10 cellular contexts compared by ENCODE assay signal in the genomic region with DNA sequence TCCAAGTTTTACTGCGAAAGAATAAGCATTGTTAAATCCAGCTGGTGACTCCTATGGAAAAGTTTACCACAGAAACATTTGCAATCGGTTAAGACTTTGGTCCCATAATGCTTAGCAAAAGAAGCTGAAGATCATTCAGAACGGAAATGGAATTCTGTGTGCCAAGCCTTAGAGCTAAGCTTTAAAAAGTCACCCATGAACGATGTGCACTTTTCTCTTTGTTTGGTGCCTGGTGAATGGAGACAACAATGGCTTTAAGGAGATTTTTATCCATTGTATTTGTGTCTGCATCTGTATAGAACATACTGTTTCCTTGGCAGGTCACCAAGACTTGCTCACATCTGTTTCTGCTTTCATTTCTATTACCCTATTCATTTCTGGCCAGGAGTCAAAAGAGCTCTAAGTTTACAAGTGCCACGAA. TPM values are rescaled to one million over a fixed set of nuclear protein-coding genes. Genes with fewer than 3 reads are reported as not detected.
DNase-seq lines count a peak whose midpoint lies in the region; ATAC-seq and TF ChIP-seq lines count a peak whose summit lies in the region.
"Had no signal": no experiment of that assay in that cellular context is flagged by ENCODE, and none has a peak within 500 bp of the region (broad histone marks: within the 10 kb centered on the region; RNA-seq: fewer than 3 reads in every experiment).

No MANE protein-coding gene starts in this region.

- intact Hi-C loops in left ventricle myocardium superior (cut with micrococcal nuclease), result no loop called here
- intact Hi-C loops in naive thymus-derived CD4-positive, alpha-beta T cell (cut with micrococcal nuclease), result no loop called here

- H3K4me3 Mint-ChIP-seq in naive thymus-derived CD4-positive, alpha-beta T cell, result no peak overlapping the region
- H3K4me3 Mint-ChIP-seq: activated CD4-positive, alpha-beta T cell treated with anti-CD3 and anti-CD28 coated beads for 36 hours had no signal

- H3K4me3 ChIP-seq in HEK293 (ENCODE audit: low read depth, low read length) (no peak overlapping the region), subcutaneous abdominal adipose tissue (ENCODE audit: low read depth in 1 of 5, low read length in 5 of 5) (peak overlapping the region; percentile 39 to 54 (median 52))
- no peak overlapping the region for H3K4me3 ChIP-seq in naive thymus-derived CD4-positive, alpha-beta T cell (ENCODE audit: low read length)

- H3K27ac ChIP-seq in HEK293 (ENCODE audit: extremely low read depth, low read depth, low read length), result no peak overlapping the region
- H3K27ac ChIP-seq in subcutaneous abdominal adipose tissue (ENCODE audit: low read depth, low read length), result no peak overlapping the region
- H3K27ac ChIP-seq in naive thymus-derived CD4-positive, alpha-beta T cell (ENCODE audit: low read depth, low read length), result no peak overlapping the region

- H3K36me3 ChIP-seq in HEK293 (ENCODE audit: control insufficient read depth in 2 of 2, insufficient read depth in 1 of 2, low read length in 2 of 2) (no peaks in the 10 kb centered on the region), subcutaneous abdominal adipose tissue (ENCODE audit: control insufficient read depth in 5 of 5, insufficient read depth in 5 of 5, low read length in 5 of 5) (no peaks in the 10 kb centered on the region)
- H3K36me3 ChIP-seq in naive thymus-derived CD4-positive, alpha-beta T cell (ENCODE audit: control insufficient read depth in 2 of 3, insufficient read depth in 3 of 3, low read length in 3 of 3), result no peaks in the 10 kb centered on the region

- DNase-seq in amniotic epithelial cell (ENCODE audit: low read depth) (peak; percentile 80), left ventricle myocardium superior (no peak)
- DNase-seq in naive thymus-derived CD4-positive, alpha-beta T cell, result no peak
- no peak for DNase-seq in activated CD4-positive, alpha-beta T cell treated with anti-CD3 and anti-CD28 coated beads, Interleukin-2, amount 50 U/mL, for 4 hours
- DNase-seq: activated CD4-positive, alpha-beta T cell treated with anti-CD3 and anti-CD28 coated beads for 36 hours; NCI-H2081 had no signal

- H3K4me1 ChIP-seq in HEK293 (ENCODE audit: control insufficient read depth, insufficient read depth, low read length), result 0 out of 2 replicates have a peak, but pooled peaks cover 3% of the 10 kb centered on the region
- H3K4me1 ChIP-seq in subcutaneous abdominal adipose tissue (ENCODE audit: control insufficient read depth in 5 of 5, insufficient read depth in 5 of 5, low read length in 5 of 5), result peaks cover 0 to 10% (median 9%) of the 10 kb centered on the region in 5 donors
- no peaks in the 10 kb centered on the region for H3K4me1 ChIP-seq in naive thymus-derived CD4-positive, alpha-beta T cell (ENCODE audit: control insufficient read depth in 2 of 2, insufficient read depth in 2 of 2, low read length in 2 of 2)

- TF ChIP-seq CTCF in HEK293 (tag by site-specific recombination; IDR thresholded peaks at IDR 0.05), result no peak

- CTCF ChIA-PET in HEK293 (lab: Yijun Ruan, JAX), result interaction anchor here (0.7 to 0.9 kb wide), 2 partner anchors 68 to 79 kb away, joined by 3 to 4 read pairs; no protein-coding TSS in a partner anchor
- CTCF ChIA-PET in naive thymus-derived CD4-positive, alpha-beta T cell (lab: Charles Lee), result no interaction called here

- H3K27me3 ChIP-seq in subcutaneous abdominal adipose tissue (ENCODE audit: control insufficient read depth in 5 of 5, insufficient read depth in 4 of 5, low read length in 5 of 5), result peaks cover 0 to 3% (median 0%) of the 10 kb centered on the region in 5 donors
- no peaks in the 10 kb centered on the region for H3K27me3 ChIP-seq in naive thymus-derived CD4-positive, alpha-beta T cell (ENCODE audit: control insufficient read depth in 2 of 2, insufficient read depth in 2 of 2, low read length in 2 of 2)

- no peaks in the 10 kb centered on the region for H3K4me1 Mint-ChIP-seq in naive thymus-derived CD4-positive, alpha-beta T cell
- H3K4me1 Mint-ChIP-seq: activated CD4-positive, alpha-beta T cell treated with anti-CD3 and anti-CD28 coated beads for 36 hours had no signal

- no peaks in the 10 kb centered on the region for H3K36me3 Mint-ChIP-seq in naive thymus-derived CD4-positive, alpha-beta T cell

- peak overlapping the region in 1 of 5 donors; percentile 32 for H3K9ac ChIP-seq in subcutaneous abdominal adipose tissue (ENCODE audit: low read length in 5 of 5)

- POLR2A ChIA-PET in HEK293 (lab: Yijun Ruan, JAX), result no interaction called here
- POLR2A ChIA-PET in naive thymus-derived CD4-positive, alpha-beta T cell (lab: Charles Lee), result no interaction called here

- H3K27me3 Mint-ChIP-seq in naive thymus-derived CD4-positive, alpha-beta T cell, result peaks cover 5 to 24% (median 9%) of the 10 kb centered on the region in 5 donors

- ATAC-seq in left ventricle myocardium superior (peak; percentile 70), GM21717 (IDR thresholded peaks at IDR 0.05; ENCODE audit: unreplicated experiment) (no peak), GM19455 (IDR thresholded peaks at IDR 0.05; ENCODE audit: unreplicated experiment) (no peak)
- no peak for ATAC-seq in naive thymus-derived CD4-positive, alpha-beta T cell
- ATAC-seq: activated CD4-positive, alpha-beta T cell treated with anti-CD3 and anti-CD28 coated beads for 36 hours had no signal

- no peaks in the 10 kb centered on the region for H3K9me3 Mint-ChIP-seq in naive thymus-derived CD4-positive, alpha-beta T cell

- no peak overlapping the region for H3K27ac Mint-ChIP-seq in naive thymus-derived CD4-positive, alpha-beta T cell
- H3K27ac Mint-ChIP-seq: activated CD4-positive, alpha-beta T cell treated with anti-CD3 and anti-CD28 coated beads for 36 hours had no signal

- H3K9me3 ChIP-seq in HEK293 (ENCODE audit: control insufficient read depth, insufficient read depth, low read depth, low read length) (no peaks in the 10 kb centered on the region), subcutaneous abdominal adipose tissue (ENCODE audit: control insufficient read depth in 5 of 5, low read length in 5 of 5) (no peaks in the 10 kb centered on the region)
- no peaks in the 10 kb centered on the region for H3K9me3 ChIP-seq in naive thymus-derived CD4-positive, alpha-beta T cell (ENCODE audit: control insufficient read depth in 2 of 3, low read length in 3 of 3)

TF ChIP-seq in HEK293, 187 proteins besides CTCF, POLR2A, EP300 and RAD21:
- peak; percentile 41; the same call in 1 of the 2 replicates for TF ChIP-seq ZBTB20 (tag by site-specific recombination; IDR thresholded peaks at IDR 0.05)
- no peak for TF ChIP-seq ZNF221 (tag by site-specific recombination; IDR thresholded peaks at IDR 0.05; ENCODE audit: borderline replicate concordance)

RNA-seq across cellular contexts. Expression of a gene that starts 26.3 kb away (rescaled TPM):
- 78.1 TPM for total RNA-seq in left ventricle myocardium superior
- total RNA-seq in naive thymus-derived CD4-positive, alpha-beta T cell, result 1 to 10 TPM in 1 of 5 experiments, under 1 TPM in 2, not detected in 2; 0.32 to 5.7 (median 0.41) TPM
- not detected for polyA plus RNA-seq in naive thymus-derived CD4-positive, alpha-beta T cell

Comparison
In these comparisons a context has a peak if more than half of its experiments do, and no peak if none do; other contexts are left out.
1. H3K4me3 ChIP-seq: peak in subcutaneous abdominal adipose tissue (5 of 5); none in HEK293 (single experiment) and naive thymus-derived CD4-positive, alpha-beta T cell (single experiment).
2. RNA of a gene that starts 26.3 kb away (total RNA-seq): 78.1 TPM in left ventricle myocardium superior (single experiment); 0.32 to 5.7 TPM in naive thymus-derived CD4-positive, alpha-beta T cell; every median in the first group is over 10 times any median in the second.